Comparison of ENCODE assay signal across 10 cellular contexts in genomic region chr11:117045956-117046355, GRCh38. TPM values are rescaled to one million over a fixed set of nuclear protein-coding genes. Genes with fewer than 3 reads are reported as not detected.
A peak's percentile ranks its signal among the peaks of the same experiment; 100 is the strongest.
DNase-seq lines count a peak whose midpoint lies in the region; ATAC-seq and TF ChIP-seq lines count a peak whose summit lies in the region.
"Had no signal": no experiment of that assay in that cellular context is flagged by ENCODE, and none has a peak within 500 bp of the region (broad histone marks: within the 10 kb centered on the region; RNA-seq: fewer than 3 reads in every experiment).

No MANE protein-coding gene starts in this region.

- CTCF ChIA-PET in mammary epithelial cell (lab: Charles Lee; ENCODE audit: low non-redundant PET) (interaction anchor here (0.7 kb wide), 1 partner anchor 793 kb away, joined by 4 read pairs; no protein-coding TSS in a partner anchor), PC-9 (lab: Charles Lee) (no interaction called here)

- H2AFZ ChIP-seq in mammary epithelial cell (ENCODE audit: low read depth, low read length) (no peak overlapping the region), PC-9 (no peak overlapping the region)

- no peak overlapping the region for H3K9ac ChIP-seq in mammary epithelial cell (ENCODE audit: insufficient read depth, low read length)

- DNase-seq in SKM-1 treated with dmso at 0.1 percent for 144 hours (lab: John Stamatoyannopoulos, UW; ENCODE audit: unreplicated experiment), result peak; percentile 13
- DNase-seq in SKM-1 (lab: John Stamatoyannopoulos, UW; ENCODE audit: unreplicated experiment), result no peak
- DNase-seq in mammary epithelial cell, result peak; percentile 80
- DNase-seq in kidney tubule cell (ENCODE audit: low spot score), result peak; percentile 6
- peak in 18 of 49 donors; percentile 10 to 73 (median 32) for DNase-seq in substantia nigra (lab: John Stamatoyannopoulos, UW)
- no peak for DNase-seq in PC-9
- no peak for DNase-seq in stimulated activated naive CD8-positive, alpha-beta T cell treated with anti-CD3 and anti-CD28 coated beads, Interleukin-15, amount 100 ng/mL, for 72 hours

- no peak for ATAC-seq in HG03460 (IDR thresholded peaks at IDR 0.05; ENCODE audit: unreplicated experiment)
- ATAC-seq in stimulated activated naive CD8-positive, alpha-beta T cell treated with anti-CD3 and anti-CD28 coated beads, Interleukin-15, amount 100 ng/mL, for 72 hours, result no peak
- ATAC-seq: SK-N-SH treated with all-trans-retinoic acid at 6 μM for 48 hours had no signal

- no peaks in the 10 kb centered on the region for H3K27me3 Mint-ChIP-seq in stimulated activated naive CD8-positive, alpha-beta T cell treated with anti-CD3 and anti-CD28 coated beads, Interleukin-15, amount 100 ng/mL, for 72 hours

- TF ChIP-seq CTCF in mammary epithelial cell (conservative IDR thresholded peaks at IDR 0.05 in 1 of 2, IDR thresholded peaks at IDR 0.05 in 1 of 2; ENCODE audit: extremely low read depth in 1 of 2, insufficient read depth in 1 of 2, low read depth in 1 of 2, low read length in 2 of 2) (no peak), PC-9 (conservative IDR thresholded peaks at IDR 0.05) (no peak)

- BruUV-seq in mammary epithelial cell (replicated peaks; lab: Mats Ljungman, UMichigan) (no TSS peak), PC-9 (replicated peaks; lab: Mats Ljungman, UMichigan) (no TSS peak)

- peak overlapping the region in 1 of 2 donors; percentile 9 for H3K4me3 Mint-ChIP-seq in stimulated activated naive CD8-positive, alpha-beta T cell treated with anti-CD3 and anti-CD28 coated beads, Interleukin-15, amount 100 ng/mL, for 72 hours

- dilution Hi-C loops in mammary epithelial cell (cut with HindIII; ENCODE audit: low sequenced_read_pairs), result no loop called here

- no peaks in the 10 kb centered on the region for H3K9me2 ChIP-seq in PC-9 (ENCODE audit: insufficient read depth)

- POLR2A ChIA-PET in PC-9 (lab: Charles Lee; ENCODE audit: unreplicated experiment), result no interaction called here

- H3K4me2 ChIP-seq in mammary epithelial cell (ENCODE audit: insufficient read depth, low read depth, low read length) (no peak overlapping the region), PC-9 (no peak overlapping the region)

- H3K27me3 ChIP-seq in mammary epithelial cell (ENCODE audit: insufficient read depth, low read length), result no peaks in the 10 kb centered on the region
- no peaks in the 10 kb centered on the region for H3K27me3 ChIP-seq in PC-9 (ENCODE audit: insufficient read depth, low read depth)

- H3K4me1 Mint-ChIP-seq in stimulated activated naive CD8-positive, alpha-beta T cell treated with anti-CD3 and anti-CD28 coated beads, Interleukin-15, amount 100 ng/mL, for 72 hours, result peaks cover 50% of the 10 kb centered on the region

- H3K79me2 ChIP-seq in mammary epithelial cell (ENCODE audit: insufficient read depth, low read length) (peaks cover 71% of the 10 kb centered on the region), PC-9 (ENCODE audit: low read depth) (peaks cover 15% of the 10 kb centered on the region)

- H3F3A ChIP-seq in PC-9 (ENCODE audit: insufficient read depth, low read depth), result no peaks in the 10 kb centered on the region; the same call in 1 of the 2 replicates

- H3K36me3 ChIP-seq in mammary epithelial cell (ENCODE audit: insufficient read depth, low read length) (no peaks in the 10 kb centered on the region), PC-9 (ENCODE audit: low read depth) (no peaks in the 10 kb centered on the region)

- H3K4me3 ChIP-seq in mammary epithelial cell (replicated peaks in 1 of 3; ENCODE audit: insufficient read depth in 1 of 3, low read depth in 2 of 3, low read length in 3 of 3) (no peak overlapping the region), PC-9 (no peak overlapping the region)
- H3K4me3 ChIP-seq: A549 had no signal

- H3K4me1 ChIP-seq in mammary epithelial cell (ENCODE audit: insufficient read depth, low read length) (peaks cover 24% of the 10 kb centered on the region), PC-9 (replicated peaks; ENCODE audit: insufficient read depth) (no peaks in the 10 kb centered on the region)

- H4K20me1 ChIP-seq in mammary epithelial cell (ENCODE audit: insufficient read depth, low read length) (no peaks in the 10 kb centered on the region), PC-9 (ENCODE audit: insufficient read depth) (peaks cover 6% of the 10 kb centered on the region; the same call in 1 of the 2 replicates)

- no peaks in the 10 kb centered on the region for H3K9me3 Mint-ChIP-seq in stimulated activated naive CD8-positive, alpha-beta T cell treated with anti-CD3 and anti-CD28 coated beads, Interleukin-15, amount 100 ng/mL, for 72 hours

- H3K27ac ChIP-seq in mammary epithelial cell (ENCODE audit: insufficient read depth, low read depth, low read length) (no peak overlapping the region), substantia nigra (ENCODE audit: low read depth, low read length, poor library complexity, severe bottlenecking) (peak overlapping the region; percentile 83), PC-9 (no peak overlapping the region)
- H3K27ac ChIP-seq: A549 had no signal

- intact Hi-C loops in mammary epithelial cell (cut with micrococcal nuclease), result loop anchor here (5.0 kb wide), 1 partner anchor 51 kb away; the partner anchor contains the start of gene SIK3
- intact Hi-C loops in PC-9 (cut with micrococcal nuclease; ENCODE audit: unreplicated experiment), result no loop called here

- no peak overlapping the region for H3K27ac Mint-ChIP-seq in stimulated activated naive CD8-positive, alpha-beta T cell treated with anti-CD3 and anti-CD28 coated beads, Interleukin-15, amount 100 ng/mL, for 72 hours

- H3K9me3 ChIP-seq in mammary epithelial cell (replicated peaks; ENCODE audit: insufficient read depth, low read length) (no peaks in the 10 kb centered on the region), PC-9 (ENCODE audit: insufficient read depth, low read depth) (no peaks in the 10 kb centered on the region)
- H3K9me3 ChIP-seq: A549 had no signal

- in situ Hi-C loops in mammary epithelial cell (cut with MboI; ENCODE audit: low sequenced_read_pairs in 2 of 2), result no loop called here

- 60% methylated on average over 1 of the region's 1 CpG for WGBS in mammary epithelial cell (ENCODE audit: low coverage, missing lambda C conversion rate)

RNA-seq across cellular contexts. Expression of gene SIK3, which starts 52.3 kb away (rescaled TPM):
- total RNA-seq in mammary epithelial cell, result 10 to 100 TPM; 22.8 to 36.5 TPM
- polyA plus RNA-seq in mammary epithelial cell, result 6.1 TPM
- 49.1 TPM for polyA minus RNA-seq in mammary epithelial cell
- 28.6 and 30.2 TPM in 2 replicates for total RNA-seq in PC-9 (2021)

Comparison
In these comparisons a context has a peak if more than half of its experiments do, and no peak if none do; other contexts are left out.
1. DNase-seq: peak in SKM-1 treated with dmso at 0.1 percent for 144 hours (single experiment), mammary epithelial cell (single experiment) and kidney tubule cell (single experiment); none in SKM-1 (single experiment), PC-9 (0 of 2) and stimulated activated naive CD8-positive, alpha-beta T cell treated with anti-CD3 and anti-CD28 coated beads, Interleukin-15, amount 100 ng/mL, for 72 hours (0 of 2).